In the genomic region with DNA sequence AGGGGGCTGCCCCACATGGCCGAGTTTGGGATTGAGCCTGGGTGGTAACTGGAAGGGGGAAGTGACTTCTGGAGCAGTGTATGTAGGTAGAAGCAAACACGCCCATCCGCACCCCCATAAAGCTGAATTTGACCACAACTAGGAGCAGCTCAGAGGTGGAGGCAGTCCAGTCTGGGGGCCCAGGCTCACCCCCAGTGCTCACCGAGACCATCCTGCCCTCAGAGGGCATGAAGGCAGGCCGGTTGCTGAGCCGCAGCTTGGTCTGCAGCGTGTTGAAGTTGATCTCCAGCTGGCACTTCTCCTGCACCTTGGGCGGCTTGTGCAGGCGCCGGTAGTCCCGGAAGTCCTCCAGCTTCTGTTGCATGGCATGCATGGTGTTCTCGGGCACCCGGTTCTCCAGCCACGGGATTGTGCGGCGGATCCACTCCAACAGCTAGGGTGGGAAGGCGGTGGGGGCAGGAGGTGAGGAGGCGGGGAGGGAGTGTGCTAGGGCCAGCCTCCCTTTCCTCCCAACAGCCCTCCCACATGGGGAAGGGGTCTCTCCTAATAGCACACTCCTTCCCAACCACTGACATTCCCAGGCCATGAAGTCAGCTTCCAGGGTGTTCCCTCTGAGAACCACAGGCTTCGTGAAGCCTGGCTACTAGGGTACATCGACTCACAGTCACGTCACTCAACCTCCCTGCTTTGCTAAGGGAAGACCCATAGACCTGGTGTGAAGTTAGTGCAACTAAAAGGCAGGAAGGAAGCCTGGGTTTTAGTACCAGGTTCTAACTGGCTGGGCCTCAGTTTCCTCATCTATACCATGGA, we compare ENCODE assay signal across 1 cellular context.
TF ChIP-seq lines count a peak whose summit lies in the region.

No MANE protein-coding gene starts in this region.

TF ChIP-seq in IMR-90, 13 proteins besides CTCF, POLR2A, EP300 and RAD21 (continued from another document):
- TF ChIP-seq, protein P1, sequence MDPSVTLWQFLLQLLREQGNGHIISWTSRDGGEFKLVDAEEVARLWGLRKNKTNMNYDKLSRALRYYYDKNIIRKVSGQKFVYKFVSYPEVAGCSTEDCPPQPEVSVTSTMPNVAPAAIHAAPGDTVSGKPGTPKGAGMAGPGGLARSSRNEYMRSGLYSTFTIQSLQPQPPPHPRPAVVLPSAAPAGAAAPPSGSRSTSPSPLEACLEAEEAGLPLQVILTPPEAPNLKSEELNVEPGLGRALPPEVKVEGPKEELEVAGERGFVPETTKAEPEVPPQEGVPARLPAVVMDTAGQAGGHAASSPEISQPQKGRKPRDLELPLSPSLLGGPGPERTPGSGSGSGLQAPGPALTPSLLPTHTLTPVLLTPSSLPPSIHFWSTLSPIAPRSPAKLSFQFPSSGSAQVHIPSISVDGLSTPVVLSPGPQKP (IDR thresholded peaks at IDR 0.05; ENCODE audit: borderline replicate concordance, low read depth, low read length) = no peak
- TF ChIP-seq MXI1 (IDR thresholded peaks at IDR 0.05; ENCODE audit: borderline replicate concordance, low read depth, low read length) = no peak
- no peak for TF ChIP-seq CHD1 (IDR thresholded peaks at IDR 0.05; ENCODE audit: low read depth, low read length)
